8 cellular contexts compared by ENCODE assay signal in the genomic region with DNA sequence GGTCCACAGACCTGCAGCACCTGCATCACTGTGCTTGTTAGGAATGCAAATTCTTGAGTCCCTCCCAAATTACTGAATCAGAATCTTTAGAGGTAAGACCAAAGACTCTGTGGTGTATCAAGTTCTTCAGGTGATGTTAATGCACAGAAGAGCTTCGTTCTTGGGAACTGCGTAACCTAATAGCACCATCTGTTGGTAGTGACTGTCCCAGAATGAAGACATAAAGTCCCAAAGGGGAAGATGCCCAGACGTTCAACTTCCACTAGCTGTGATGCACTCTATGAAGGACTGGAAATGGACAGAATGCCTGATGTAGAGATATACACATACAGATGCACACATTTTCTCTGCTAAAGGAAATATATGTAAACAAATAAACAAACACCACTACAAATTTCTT.
DNase-seq lines count a peak whose midpoint lies in the region; ATAC-seq, FAIRE-seq and TF ChIP-seq lines count a peak whose summit lies in the region.

No MANE protein-coding gene starts in this region.

- CTCF ChIA-PET in endothelial cell of umbilical vein (lab: Charles Lee): interaction anchor here (0.6 to 2.6 kb wide), 43 partner anchors 8 to 1765 kb away, joined by 3 to 26 read pairs (median 4); no protein-coding TSS in a partner anchor

- H3K4me3 Mint-ChIP-seq in immature natural killer cell: no peak overlapping the region

- H2AFZ ChIP-seq in endothelial cell of umbilical vein (ENCODE audit: low read depth, low read length): no peak overlapping the region

- no peaks in the 10 kb centered on the region for H3K9me3 ChIP-seq in endothelial cell of umbilical vein (replicated peaks; ENCODE audit: control insufficient read depth, insufficient read depth, low read length)

- ATAC-seq in GM18519 (IDR thresholded peaks at IDR 0.05; ENCODE audit: low FRiP score, unreplicated experiment) (peak; percentile 81), HG03064 (IDR thresholded peaks at IDR 0.05; ENCODE audit: low read depth, unreplicated experiment) (peak; percentile 57)

- no peaks in the 10 kb centered on the region for H3K9me1 ChIP-seq in endothelial cell of umbilical vein (replicated peaks; ENCODE audit: control insufficient read depth, extremely low read depth, insufficient read depth, low read length)

- DNase-seq in AG09309 (ENCODE audit: low read depth) (no peak), NCI-H748 (lab: John Stamatoyannopoulos, UW; ENCODE audit: unreplicated experiment) (peak; percentile 66), endothelial cell of umbilical vein (ENCODE audit: low read depth, low spot score) (peak; percentile 38), non-pigmented ciliary epithelial cell (ENCODE audit: low read depth) (peak; percentile 19), GM19239 (ENCODE audit: insufficient read length, low spot score) (no peak), immature natural killer cell (no peak)

- dilution Hi-C loops in endothelial cell of umbilical vein (cut with MboI; ENCODE audit: extremely low pct_ligation_motif_present, low sequenced_read_pairs): no loop called here

- intact Hi-C loops in endothelial cell of umbilical vein (cut with micrococcal nuclease): no loop called here

- no peak overlapping the region for H3K27ac ChIP-seq in endothelial cell of umbilical vein (ENCODE audit: insufficient read depth, low read depth, low read length)

- H4K20me1 ChIP-seq in endothelial cell of umbilical vein (replicated peaks; ENCODE audit: control insufficient read depth, extremely low read depth, insufficient read depth, low read length): no peaks in the 10 kb centered on the region

- peak; percentile 44 for TF ChIP-seq CTCF in AG09309 (IDR thresholded peaks at IDR 0.05; ENCODE audit: control insufficient read depth, insufficient read depth, low read depth, low read length, missing control alignments)
- peak; percentile 29 to 33 for TF ChIP-seq CTCF in endothelial cell of umbilical vein (IDR thresholded peaks at IDR 0.05; ENCODE audit: extremely low read depth in 1 of 2, insufficient read depth in 1 of 2, low read depth in 1 of 2, low read length in 2 of 2)

- H3K4me2 ChIP-seq in endothelial cell of umbilical vein (ENCODE audit: insufficient read depth, low read length): no peak overlapping the region

- no peaks in the 10 kb centered on the region for H3K36me3 Mint-ChIP-seq in immature natural killer cell

- no peaks in the 10 kb centered on the region for H3K27me3 ChIP-seq in endothelial cell of umbilical vein (ENCODE audit: control insufficient read depth in 2 of 2, insufficient read depth in 2 of 2, low read length in 2 of 2)

- FAIRE-seq in endothelial cell of umbilical vein (lab: Jason Lieb, UNC) (peak; percentile 67), GM19239 (lab: Jason Lieb, UNC) (no peak)

- peaks cover 0 to 2% (median 1%) of the 10 kb centered on the region in 3 donors for H3K27me3 Mint-ChIP-seq in immature natural killer cell (ENCODE audit: low read depth in 3 of 3)

- no peak overlapping the region for H3K4me3 ChIP-seq in AG09309 (ENCODE audit: control insufficient read depth, low read depth, low read length)
- no peak overlapping the region for H3K4me3 ChIP-seq in endothelial cell of umbilical vein (replicated peaks in 1 of 3; ENCODE audit: insufficient read depth in 1 of 3, low read depth in 1 of 3, low read length in 3 of 3)

- H3K4me1 Mint-ChIP-seq in immature natural killer cell: peaks cover 4 to 5% of the 10 kb centered on the region in 2 donors

- H3K36me3 ChIP-seq in endothelial cell of umbilical vein (ENCODE audit: control insufficient read depth in 2 of 2, extremely low read depth in 1 of 2, insufficient read depth in 2 of 2, low read length in 2 of 2): no peaks in the 10 kb centered on the region

- peaks cover 0 to 7% (median 2%) of the 10 kb centered on the region in 6 donors for H3K9me3 Mint-ChIP-seq in immature natural killer cell

- no peaks in the 10 kb centered on the region for H3K4me1 ChIP-seq in endothelial cell of umbilical vein (ENCODE audit: control insufficient read depth, extremely low read depth, insufficient read depth, low read length)

- H3K27ac Mint-ChIP-seq in immature natural killer cell: no peak overlapping the region

- no peak for TF ChIP-seq POLR2A in endothelial cell of umbilical vein (IDR thresholded peaks at IDR 0.05; ENCODE audit: low read depth, low read length)

- no TSS peak for BruUV-seq in endothelial cell of umbilical vein (replicated peaks; lab: Mats Ljungman, UMichigan)

- no peak overlapping the region for H3K9ac ChIP-seq in endothelial cell of umbilical vein (replicated peaks; ENCODE audit: extremely low read depth, insufficient read depth, low read length)

- no peaks in the 10 kb centered on the region for H3K79me2 ChIP-seq in endothelial cell of umbilical vein (ENCODE audit: control insufficient read depth, insufficient read depth, low read length)

- POLR2A ChIA-PET in endothelial cell of umbilical vein (lab: Charles Lee): no interaction called here

TF ChIP-seq in endothelial cell of umbilical vein, 7 proteins besides CTCF, POLR2A, EP300 and RAD21:
- TF ChIP-seq JUN (IDR thresholded peaks at IDR 0.05; ENCODE audit: borderline replicate concordance, insufficient read depth, insufficient read length, low read depth): no peak
- no peak for TF ChIP-seq MYC (IDR thresholded peaks at IDR 0.05; ENCODE audit: low read depth, low read length)
- TF ChIP-seq MAX (IDR thresholded peaks at IDR 0.05; ENCODE audit: insufficient read depth, insufficient read length): no peak
- no peak for TF ChIP-seq FOS (IDR thresholded peaks at IDR 0.05; ENCODE audit: borderline replicate concordance, insufficient read depth, low read length)
- TF ChIP-seq EZH2 (IDR thresholded peaks at IDR 0.05; ENCODE audit: borderline replicate concordance, low read depth, low read length, severe bottlenecking): no peak
- no peak for TF ChIP-seq POLR2AphosphoS5 (IDR thresholded peaks at IDR 0.05; ENCODE audit: insufficient read depth, low read depth, low read length)
- TF ChIP-seq GATA2 (IDR thresholded peaks at IDR 0.05; ENCODE audit: insufficient read depth, insufficient read length, low read depth, low read length): no peak

Comparison
In these comparisons a context has a peak if more than half of its experiments do, and no peak if none do; other contexts are left out.
1. DNase-seq: peak in NCI-H748 (single experiment), endothelial cell of umbilical vein (single experiment) and non-pigmented ciliary epithelial cell (single experiment); none in AG09309 (single experiment), GM19239 (single experiment) and immature natural killer cell (0 of 3).